ENCODE assay signal across 26 cellular contexts in the genomic region with DNA sequence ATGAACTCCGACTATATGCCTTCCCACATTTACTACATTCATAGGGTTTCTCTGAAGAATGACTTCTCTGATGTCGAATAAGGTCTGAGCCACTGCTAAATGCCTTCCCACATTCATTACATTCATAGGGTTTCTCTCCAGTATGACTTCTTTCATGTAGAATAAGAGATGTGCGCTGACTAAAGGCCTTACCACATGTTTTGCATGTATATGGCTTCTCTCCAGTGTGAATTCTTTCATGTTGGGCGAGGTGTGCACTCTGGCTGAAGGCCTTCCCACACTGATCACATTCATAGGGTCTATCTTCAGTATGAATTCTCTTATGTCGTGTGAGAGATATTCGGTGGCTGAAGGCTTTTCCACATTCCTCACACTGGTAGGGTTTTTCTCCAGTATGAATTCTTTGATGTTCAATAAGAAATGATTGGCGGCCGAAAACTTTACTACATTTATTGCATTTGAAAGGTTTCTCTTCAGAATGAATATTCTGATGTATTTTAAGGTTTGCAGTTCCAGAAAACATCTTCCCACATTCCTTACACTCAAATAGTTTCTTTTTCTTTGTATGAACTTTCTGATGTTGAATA. TPM values are rescaled to one million over a fixed set of nuclear protein-coding genes. Genes with fewer than 3 reads are reported as not detected.
A peak's percentile ranks its signal among the peaks of the same experiment; 100 is the strongest.
DNase-seq lines count a peak whose midpoint lies in the region; ATAC-seq and TF ChIP-seq lines count a peak whose summit lies in the region.
"Had no signal": no experiment of that assay in that cellular context is flagged by ENCODE, and none has a peak within 500 bp of the region (broad histone marks: within the 10 kb centered on the region; RNA-seq: fewer than 3 reads in every experiment).

No MANE protein-coding gene starts in this region.

- H3K4me1 ChIP-seq in BLaER1: no peaks in the 10 kb centered on the region
- no peaks in the 10 kb centered on the region for H3K4me1 ChIP-seq in HCT116 (ENCODE audit: control insufficient read depth in 1 of 2, insufficient read depth in 2 of 2, low read length in 2 of 2)
- no peaks in the 10 kb centered on the region for H3K4me1 ChIP-seq in muscle layer of duodenum (ENCODE audit: control insufficient read depth in 1 of 2, insufficient read depth in 2 of 2, low read length in 2 of 2)
- no peaks in the 10 kb centered on the region for H3K4me1 ChIP-seq in suprapubic skin
- H3K4me1 ChIP-seq: BLaER1 treated with 17β-estradiol and CSF1 and Interleukin-3, amounts not matched to agents 10 nM and 100 nM had no signal

- no peaks in the 10 kb centered on the region for H3K9me2 ChIP-seq in HCT116 (ENCODE audit: insufficient read depth)

- H3K27ac ChIP-seq in BLaER1 (no peak overlapping the region), HCT116 (ENCODE audit: low read depth, low read length) (no peak overlapping the region), coronary artery (no peak overlapping the region), muscle layer of duodenum (ENCODE audit: low read length) (no peak overlapping the region), suprapubic skin (no peak overlapping the region)
- H3K27ac ChIP-seq: BLaER1 treated with 17β-estradiol and CSF1 and Interleukin-3, amounts not matched to agents 10 nM and 100 nM; KMS-11; SK-N-MC had no signal

- H3K79me2 ChIP-seq in HCT116 (ENCODE audit: insufficient read depth, low read length): no peaks in the 10 kb centered on the region

- H3K9me3 ChIP-seq in BLaER1 (peaks cover 86% of the 10 kb centered on the region), HCT116 (ENCODE audit: control insufficient read depth in 1 of 2, insufficient read depth in 1 of 2, low read depth in 1 of 2, low read length in 2 of 2) (peaks cover 21 to 32% of the 10 kb centered on the region in 2 experiments; a peak in 3 of 4 replicates), muscle layer of duodenum (ENCODE audit: control insufficient read depth in 1 of 2, low read length in 2 of 2) (peaks cover 75 to 76% of the 10 kb centered on the region in 2 donors), suprapubic skin (peaks cover 68% of the 10 kb centered on the region)

- intact Hi-C loops in HCT116 (cut with micrococcal nuclease): no loop called here

- no TSS peak for BruUV-seq in HCT116 (replicated peaks; lab: Mats Ljungman, UMichigan)

- no peaks in the 10 kb centered on the region for H3K36me3 ChIP-seq in BLaER1
- H3K36me3 ChIP-seq in HCT116 (ENCODE audit: control insufficient read depth in 1 of 2, insufficient read depth in 2 of 2, low read length in 2 of 2): no peaks in the 10 kb centered on the region
- peaks cover 0 to 50% of the 10 kb centered on the region in 2 donors for H3K36me3 ChIP-seq in muscle layer of duodenum (ENCODE audit: control insufficient read depth in 1 of 2, insufficient read depth in 2 of 2, low read length in 2 of 2)
- H3K36me3 ChIP-seq in suprapubic skin: peaks cover 21% of the 10 kb centered on the region
- H3K36me3 ChIP-seq: BLaER1 treated with 17β-estradiol and CSF1 and Interleukin-3, amounts not matched to agents 10 nM and 100 nM had no signal

- H3K9ac ChIP-seq in BLaER1: no peak overlapping the region
- H3K9ac ChIP-seq in HCT116 (ENCODE audit: low read length): no peak overlapping the region
- H3K9ac ChIP-seq: BLaER1 treated with 17β-estradiol and CSF1 and Interleukin-3, amounts not matched to agents 10 nM and 100 nM; KMS-11 had no signal

- RAD21 ChIA-PET in HCT116 (lab: Charles Lee; ENCODE audit: low non-redundant PET in 1 of 2, low total read pairs in 2 of 2, uncharacterized antibody in 2 of 2, unreplicated experiment in 2 of 2): no interaction called here

- WGBS in suprapubic skin: 96% methylated on average over 8 of the region's 8 CpGs

- TF ChIP-seq RAD21 in HCT116 (IDR thresholded peaks at IDR 0.05; ENCODE audit: low read depth): no peak

- no peaks in the 10 kb centered on the region for H4K20me1 ChIP-seq in BLaER1
- H4K20me1 ChIP-seq in HCT116 (ENCODE audit: insufficient read depth): no peaks in the 10 kb centered on the region
- H4K20me1 ChIP-seq: BLaER1 treated with 17β-estradiol and CSF1 and Interleukin-3, amounts not matched to agents 10 nM and 100 nM had no signal

- no peak for DNase-seq in HCT116 (ENCODE audit: low read depth, low spot score)
- DNase-seq in coronary artery (ENCODE audit: low spot score): no peak
- DNase-seq in G401 (ENCODE audit: low spot score): no peak
- no peak for DNase-seq in suprapubic skin (ENCODE audit: low spot score in 2 of 2)
- DNase-seq: CD4-positive, alpha-beta T cell; COR-L47; DMS53; H9; IMR-90; NCI-H1048; NCI-H1417 treated with DMSO at 0.1 percent for 48 hours; NCI-H1694 treated with DMSO at 0.1 percent for 48 hours; NCI-H2081; NCI-H2227 treated with DMSO at 0.1 percent for 48 hours; NCI-H526 treated with DMSO at 0.1 percent for 48 hours; SHP77 treated with DMSO at 0.1 percent for 48 hours; SW 1271 had no signal

- H3K4me3 ChIP-seq in BLaER1 (peak overlapping the region; percentile 7; the same call in 1 of the 2 replicates), HCT116 (replicated peaks in 1 of 2; ENCODE audit: low read depth in 1 of 2, low read length in 2 of 2) (no peak overlapping the region), coronary artery (peak overlapping the region; percentile 23), muscle layer of duodenum (ENCODE audit: low read depth in 1 of 2, low read length in 2 of 2) (peak overlapping the region; percentile 28 to 59), suprapubic skin (no peak overlapping the region)
- H3K4me3 ChIP-seq: SK-N-MC had no signal

- TF ChIP-seq POLR2A in HCT116 (IDR thresholded peaks at IDR 0.05; ENCODE audit: borderline replicate concordance, extremely low read depth, insufficient read depth, insufficient read length) (no peak), suprapubic skin (IDR thresholded peaks at IDR 0.05) (no peak)

- no peak for TF ChIP-seq CTCF in HCT116 (IDR thresholded peaks at IDR 0.05 in 2 of 3, conservative IDR thresholded peaks at IDR 0.05 in 1 of 3; ENCODE audit: borderline replicate concordance in 1 of 3, insufficient read depth in 1 of 3, low read depth in 2 of 3, low read length in 2 of 3)
- no peak for TF ChIP-seq CTCF in coronary artery (IDR thresholded peaks at IDR 0.05)
- no peak for TF ChIP-seq CTCF in suprapubic skin (IDR thresholded peaks at IDR 0.05)

- H3K27me3 ChIP-seq in BLaER1 (no peaks in the 10 kb centered on the region), HCT116 (ENCODE audit: insufficient read depth, low read length) (no peaks in the 10 kb centered on the region), muscle layer of duodenum (ENCODE audit: low read depth, low read length) (no peaks in the 10 kb centered on the region), suprapubic skin (no peaks in the 10 kb centered on the region)
- H3K27me3 ChIP-seq: BLaER1 treated with 17β-estradiol and CSF1 and Interleukin-3, amounts not matched to agents 10 nM and 100 nM had no signal

- POLR2A ChIA-PET in HCT116 (lab: Charles Lee): no interaction called here

- ATAC-seq in HCT116 (no peak), GM21515 (IDR thresholded peaks at IDR 0.05; ENCODE audit: unreplicated experiment) (no peak)
- ATAC-seq: Panc1 had no signal

- CTCF ChIA-PET in HCT116 (lab: Charles Lee): no interaction called here

- H3K4me2 ChIP-seq in BLaER1 (no peak overlapping the region), HCT116 (ENCODE audit: low read length) (no peak overlapping the region)
- H3K4me2 ChIP-seq: BLaER1 treated with 17β-estradiol and CSF1 and Interleukin-3, amounts not matched to agents 10 nM and 100 nM; KMS-11 had no signal

- in situ Hi-C loops in G401 (cut with HindIII; ENCODE audit: low sequenced_read_pairs): no loop called here

- no peak for TF ChIP-seq EP300 in suprapubic skin (IDR thresholded peaks at IDR 0.05)

- H2AFZ ChIP-seq in HCT116 (ENCODE audit: low read depth, low read length, poor library complexity, severe bottlenecking): no peak overlapping the region

TF ChIP-seq in HCT116, 20 proteins besides CTCF, POLR2A, EP300 and RAD21:
- TF ChIP-seq EZH2phosphoT487 (IDR thresholded peaks at IDR 0.05; ENCODE audit: borderline replicate concordance) (no peak), YY1 (IDR thresholded peaks at IDR 0.05; ENCODE audit: extremely low read depth, insufficient replicate concordance, low read depth, low read length) (no peak), ZFX (IDR thresholded peaks at IDR 0.05) (no peak), SP1 (IDR thresholded peaks at IDR 0.05; ENCODE audit: low read depth) (no peak), ZNF274 (IDR thresholded peaks at IDR 0.05; ENCODE audit: low read depth, low read length) (peak; percentile 55)

RNA-seq across cellular contexts. Expression of gene ZNF667, which starts 35.8 kb away (rescaled TPM):
- not detected for total RNA-seq in HCT116 (2021; ENCODE audit: unreplicated experiment)
- not detected in 2 replicates for polyA plus RNA-seq in HCT116 (2012)
- total RNA-seq in G401 (2014; rRNA removed; shearing (Covaris generic)): 9.2 and 28.3 TPM in 2 replicates
- 1 to 10 TPM; 2.5 to 6.3 (median 5.0) TPM for total RNA-seq in suprapubic skin
- total RNA-seq: H9, NCI-H460, OCI-LY7 had no signal

RNA-seq across cellular contexts. Expression of gene ZNF583, which starts 37.2 kb away (rescaled TPM):
- total RNA-seq in HCT116 (2021; ENCODE audit: unreplicated experiment) (not detected), suprapubic skin (1 to 10 TPM; 1.5 to 3.2 (median 2.3) TPM)
- polyA plus RNA-seq in HCT116 (2012): not detected in 2 replicates
- total RNA-seq in G401 (2014; rRNA removed; shearing (Covaris generic)): 2.1 and 5.2 TPM in 2 replicates

RNA-seq across cellular contexts. Expression of gene ZNF582, which starts 48.0 kb away (rescaled TPM):
- not detected for total RNA-seq in HCT116 (2021; ENCODE audit: unreplicated experiment)
- not detected in 2 replicates for polyA plus RNA-seq in HCT116 (2012)
- total RNA-seq in G401 (2014; rRNA removed; shearing (Covaris generic)): 0.43 and 1.8 TPM in 2 replicates
- total RNA-seq in suprapubic skin: 1 to 10 TPM; 2.6 to 5.2 (median 3.1) TPM
- total RNA-seq: OCI-LY7 had no signal

Comparison
In these comparisons a context has a peak if more than half of its experiments do, and no peak if none do; other contexts are left out.
1. H3K4me3 ChIP-seq: peak in BLaER1 (single experiment), coronary artery (single experiment) and muscle layer of duodenum (2 of 2); none in HCT116 (0 of 2) and suprapubic skin (single experiment).